In the genomic region with DNA sequence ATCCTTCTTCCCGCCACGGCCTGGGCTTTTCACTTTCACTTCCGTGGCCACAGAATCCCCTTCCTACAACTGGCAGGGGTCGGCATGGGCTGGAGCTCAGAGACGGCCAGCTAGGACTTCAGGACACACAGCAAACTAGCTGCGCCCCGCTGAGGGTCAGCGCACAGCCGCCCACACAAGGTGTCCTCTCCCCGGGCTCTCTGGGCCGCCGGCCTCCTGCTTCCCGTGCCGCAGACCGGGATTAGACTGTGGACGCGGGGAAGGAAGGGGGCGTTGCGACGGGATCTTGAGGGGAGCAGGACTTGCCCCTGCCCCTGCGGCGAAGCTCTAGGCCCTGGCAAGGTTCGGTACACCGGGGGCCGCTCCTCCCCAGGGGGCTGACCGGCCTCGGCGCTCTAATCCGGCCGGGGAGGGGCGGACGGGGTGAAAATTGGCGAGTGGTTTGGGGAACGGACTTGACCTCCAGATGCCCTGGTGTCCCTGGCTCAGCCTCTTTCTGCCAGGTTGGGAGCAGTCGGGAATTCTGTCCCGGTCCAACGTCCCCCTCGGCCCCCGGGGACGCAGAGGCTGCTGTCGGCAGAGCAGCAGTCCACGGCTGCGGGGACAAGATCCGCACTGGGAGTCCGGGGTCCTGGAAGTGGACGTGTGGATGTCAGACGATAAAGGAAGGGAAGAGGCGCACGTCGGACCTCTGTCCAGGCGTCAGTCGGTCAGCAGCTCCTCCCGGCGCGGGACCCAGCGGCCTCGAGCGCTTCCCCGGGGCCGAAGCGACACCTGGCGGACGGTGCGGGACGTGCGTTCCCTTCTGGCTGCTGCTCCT, we compare ENCODE assay signal across 8 cellular contexts. TPM values are rescaled to one million over a fixed set of nuclear protein-coding genes. Genes with fewer than 3 reads are reported as not detected.
DNase-seq lines count a peak whose midpoint lies in the region; ATAC-seq and TF ChIP-seq lines count a peak whose summit lies in the region.

No MANE protein-coding gene starts in this region.

- no peak for ATAC-seq in HG03565 (IDR thresholded peaks at IDR 0.05; ENCODE audit: unreplicated experiment)

- H3K9me3 Mint-ChIP-seq in HFFc6: no peaks in the 10 kb centered on the region

- H3K4me1 Mint-ChIP-seq in HFFc6 (ENCODE audit: low read depth): no peaks in the 10 kb centered on the region

- peak; percentile 95 for TF ChIP-seq CTCF in HFFc6 (IDR thresholded peaks at IDR 0.05)

- no peaks in the 10 kb centered on the region for H3K36me3 Mint-ChIP-seq in HFFc6 (ENCODE audit: low read depth)

- DNase-seq in DMS114 treated with DMSO at 0.1 percent for 48 hours (lab: John Stamatoyannopoulos, UW; ENCODE audit: unreplicated experiment): peak; percentile 51
- DNase-seq in HFFc6: peak; percentile 54
- peak; percentile 62 for DNase-seq in NCI-H460 (ENCODE audit: extremely low read depth, low read depth)
- DNase-seq in activated CD8-positive, alpha-beta memory T cell treated with anti-CD3 and anti-CD28 coated beads for 24 hours: peak; percentile 94
- DNase-seq in effector CD8-positive, alpha-beta T cell (lab: John Stamatoyannopoulos, UW): peak; percentile 63
- peak; percentile 86 for DNase-seq in medulla oblongata (ENCODE audit: extremely low spot score)
- peak; percentile 61 to 74 (median 64) for DNase-seq in stimulated activated CD4-positive, alpha-beta T cell treated with anti-CD3 and anti-CD28 coated beads, TNF-alpha, amount 100 ng/mL, for 4 hours (ENCODE audit: low read depth in 3 of 3)

- H3K27ac Mint-ChIP-seq in HFFc6: no peak overlapping the region

- peaks cover 66% of the 10 kb centered on the region for H3K27me3 Mint-ChIP-seq in HFFc6 (ENCODE audit: insufficient read depth)

- no peak overlapping the region for H3K4me3 Mint-ChIP-seq in HFFc6

RNA-seq across cellular contexts. Expression of gene CNTFR, which starts 1.8 kb away (rescaled TPM):
- total RNA-seq in HFFc6 (2021; fragmentation: NEBNext Ultra II Directional; extraction: Animal tissue kit (Norgen Biotek cat#: 25700)): not detected
- total RNA-seq in NCI-H460 (2014; rRNA removed; shearing (Covaris generic)): 0.17 TPM in 1 of 2 replicates, not detected in the other
- 0.57 TPM in 1 of 2 replicates, not detected in the other for polyA plus RNA-seq in NCI-H460 (2014; cell fraction: nucleus; rRNA removed)

RNA-seq across cellular contexts. Expression of gene RPP25L, which starts 20.6 kb away (rescaled TPM):
- 10 to 100 TPM; 16.1 to 22.0 (median 19.6) TPM for total RNA-seq in HFFc6 (2021; fragmentation: NEBNext Ultra II Directional; extraction: Animal tissue kit (Norgen Biotek cat#: 25700))
- 27.3 and 40.0 TPM in 2 replicates for total RNA-seq in NCI-H460 (2014; rRNA removed; shearing (Covaris generic))
- polyA plus RNA-seq in NCI-H460 (2014; cell fraction: nucleus; rRNA removed): 35.0 and 57.5 TPM in 2 replicates

RNA-seq across cellular contexts. Expression of gene DCTN3, which starts 29.0 kb away (rescaled TPM):
- total RNA-seq in HFFc6 (2021; fragmentation: NEBNext Ultra II Directional; extraction: Animal tissue kit (Norgen Biotek cat#: 25700)): 100 to 1,000 TPM; 150 to 176 (median 161) TPM
- total RNA-seq in NCI-H460 (2014; rRNA removed; shearing (Covaris generic)): 32.3 and 41.3 TPM in 2 replicates
- 34.5 and 36.8 TPM in 2 replicates for polyA plus RNA-seq in NCI-H460 (2014; cell fraction: nucleus; rRNA removed)

RNA-seq across cellular contexts. Expression of gene ARID3C, which starts 37.6 kb away (rescaled TPM):
- total RNA-seq in HFFc6 (2021; fragmentation: NEBNext Ultra II Directional; extraction: Animal tissue kit (Norgen Biotek cat#: 25700)): under 1 TPM in 2 of 6 experiments, not detected in 4; 0.14 to 0.17 TPM
- total RNA-seq in NCI-H460 (2014; rRNA removed; shearing (Covaris generic)): not detected in 2 replicates
- not detected in 2 replicates for polyA plus RNA-seq in NCI-H460 (2014; cell fraction: nucleus; rRNA removed)

RNA-seq across cellular contexts. Expression of gene SIGMAR1, which starts 46.3 kb away (rescaled TPM):
- 100 to 1,000 TPM; 126 to 148 (median 138) TPM for total RNA-seq in HFFc6 (2021; fragmentation: NEBNext Ultra II Directional; extraction: Animal tissue kit (Norgen Biotek cat#: 25700))
- total RNA-seq in NCI-H460 (2014; rRNA removed; shearing (Covaris generic)): 80.3 and 83.5 TPM in 2 replicates
- polyA plus RNA-seq in NCI-H460 (2014; cell fraction: nucleus; rRNA removed): 182 and 207 TPM in 2 replicates
